In the genomic region with DNA sequence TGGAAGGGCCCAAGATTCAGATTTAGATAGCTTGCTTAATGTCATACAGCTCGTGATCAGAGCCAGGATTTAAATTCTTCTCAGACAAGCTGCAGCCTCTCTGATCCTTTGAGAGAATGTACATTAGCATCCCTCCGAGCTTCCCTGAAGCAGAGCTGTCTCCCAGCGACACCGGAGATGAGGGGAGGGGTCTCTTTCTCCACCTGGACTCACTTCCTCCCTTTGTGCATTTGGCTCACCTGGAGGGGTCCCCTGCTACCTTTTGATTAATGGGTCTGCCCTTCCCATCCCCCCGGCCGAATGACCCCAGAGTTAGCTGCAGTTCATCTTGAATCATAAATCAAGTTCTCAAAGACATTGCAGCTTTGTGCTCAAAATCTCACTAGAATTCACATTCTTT, we compare ENCODE assay signal across 16 cellular contexts.
DNase-seq lines count a peak whose midpoint lies in the region; ATAC-seq and TF ChIP-seq lines count a peak whose summit lies in the region.
"Had no signal": no experiment of that assay in that cellular context is flagged by ENCODE, and none has a peak within 500 bp of the region (broad histone marks: within the 10 kb centered on the region; RNA-seq: fewer than 3 reads in every experiment).

No MANE protein-coding gene starts in this region.

- H3K27ac Mint-ChIP-seq in GM23338, result no peak overlapping the region
- H3K27ac Mint-ChIP-seq in naive thymus-derived CD8-positive, alpha-beta T cell, result peak overlapping the region in 6 of 10 donors; percentile 3 to 82 (median 46)
- H3K27ac Mint-ChIP-seq in stimulated activated naive B cell treated with anti-CD40 and anti-IgM and Interleukin-4, amounts not matched to agents 10 μg/mL and 1 μg/mL and 100 μg/mL, for 72 hours, result peak overlapping the region; percentile 9

- H3K27ac ChIP-seq in GM23338 (ENCODE audit: low read depth) (no peak overlapping the region), hepatocyte (peak overlapping the region; percentile 33), right atrium auricular region (no peak overlapping the region)
- H3K27ac ChIP-seq: BLaER1 treated with 17β-estradiol and CSF1 and Interleukin-3, amounts not matched to agents 10 nM and 100 nM; GM23248 had no signal

- no peaks in the 10 kb centered on the region for H3F3A ChIP-seq in GM23338 (replicated peaks; ENCODE audit: low read depth)

- H3K9me3 Mint-ChIP-seq in GM23338, result no peaks in the 10 kb centered on the region
- peaks cover 0 to under 1% (median 0%) of the 10 kb centered on the region in 9 donors for H3K9me3 Mint-ChIP-seq in naive thymus-derived CD8-positive, alpha-beta T cell
- H3K9me3 Mint-ChIP-seq in stimulated activated naive B cell treated with anti-CD40 and anti-IgM and Interleukin-4, amounts not matched to agents 10 μg/mL and 1 μg/mL and 100 μg/mL, for 72 hours, result peaks cover 1 to 3% of the 10 kb centered on the region in 2 donors

- DNase-seq in GM23338 (ENCODE audit: low spot score) (peak; percentile 44), hepatocyte (ENCODE audit: low spot score) (no peak), EL (no peak), NCI-H2227 (lab: John Stamatoyannopoulos, UW; ENCODE audit: unreplicated experiment) (no peak), right atrium auricular region (ENCODE audit: low spot score) (no peak), Right ventricle myocardium superior (no peak)
- DNase-seq in naive thymus-derived CD8-positive, alpha-beta T cell, result no peak
- DNase-seq in stimulated activated naive B cell treated with anti-CD40 and anti-IgM and Interleukin-4, amounts not matched to agents 10 μg/mL and 1 μg/mL and 100 μg/mL, for 72 hours, result no peak
- DNase-seq: GF-D8, GM23248, NCI-H1105, NCI-H2081, NCI-H2171 treated with DMSO at 0.1 percent for 48 hours had no signal

- H3K4me3 ChIP-seq in GM23338, result no peak overlapping the region
- H3K4me3 ChIP-seq in hepatocyte, result no peak overlapping the region
- no peak overlapping the region for H3K4me3 ChIP-seq in right atrium auricular region
- H3K4me3 ChIP-seq: A549; BLaER1 treated with 17β-estradiol and CSF1 and Interleukin-3, amounts not matched to agents 10 nM and 100 nM; GM23248 had no signal

- H3K27me3 ChIP-seq in GM23338 (ENCODE audit: insufficient read depth) (no peaks in the 10 kb centered on the region), hepatocyte (no peaks in the 10 kb centered on the region), right atrium auricular region (no peaks in the 10 kb centered on the region)
- H3K27me3 ChIP-seq: BLaER1 treated with 17β-estradiol and CSF1 and Interleukin-3, amounts not matched to agents 10 nM and 100 nM had no signal

- POLR2A ChIA-PET in naive thymus-derived CD8-positive, alpha-beta T cell (lab: Charles Lee), result interaction anchor here (1.1 to 5.8 kb wide), 7 partner anchors 8 to 299 kb away, joined by 3 to 77 read pairs (median 3); no protein-coding TSS in a partner anchor

- H3K4me1 Mint-ChIP-seq in GM23338, result peaks cover 43% of the 10 kb centered on the region
- peaks cover 37 to 60% (median 52%) of the 10 kb centered on the region in 4 donors for H3K4me1 Mint-ChIP-seq in naive thymus-derived CD8-positive, alpha-beta T cell
- H3K4me1 Mint-ChIP-seq in stimulated activated naive B cell treated with anti-CD40 and anti-IgM and Interleukin-4, amounts not matched to agents 10 μg/mL and 1 μg/mL and 100 μg/mL, for 72 hours, result peaks cover 58 to 80% of the 10 kb centered on the region in 2 donors

- WGBS in hepatocyte (ENCODE audit: low lambda C conversion rate, missing lambda C conversion rate), result 66% methylated on average over 6 of the region's 6 CpGs

- H3K36me3 ChIP-seq in GM23338 (ENCODE audit: insufficient read depth) (no peaks in the 10 kb centered on the region), hepatocyte (replicated peaks; ENCODE audit: insufficient read depth, low read depth) (no peaks in the 10 kb centered on the region), right atrium auricular region (no peaks in the 10 kb centered on the region)
- H3K36me3 ChIP-seq: BLaER1 treated with 17β-estradiol and CSF1 and Interleukin-3, amounts not matched to agents 10 nM and 100 nM had no signal

- peaks cover 9% of the 10 kb centered on the region for H3K27me3 Mint-ChIP-seq in GM23338 (ENCODE audit: insufficient read depth, low read depth, poor library complexity)
- no peaks in the 10 kb centered on the region for H3K27me3 Mint-ChIP-seq in naive thymus-derived CD8-positive, alpha-beta T cell
- no peaks in the 10 kb centered on the region for H3K27me3 Mint-ChIP-seq in stimulated activated naive B cell treated with anti-CD40 and anti-IgM and Interleukin-4, amounts not matched to agents 10 μg/mL and 1 μg/mL and 100 μg/mL, for 72 hours

- no peaks in the 10 kb centered on the region for H3K9me3 ChIP-seq in hepatocyte (ENCODE audit: low read depth)
- no peaks in the 10 kb centered on the region for H3K9me3 ChIP-seq in right atrium auricular region
- H3K9me3 ChIP-seq: A549; BLaER1 treated with 17β-estradiol and CSF1 and Interleukin-3, amounts not matched to agents 10 nM and 100 nM had no signal

- no peaks in the 10 kb centered on the region for H3K36me3 Mint-ChIP-seq in GM23338 (ENCODE audit: low read depth)
- no peaks in the 10 kb centered on the region for H3K36me3 Mint-ChIP-seq in naive thymus-derived CD8-positive, alpha-beta T cell
- H3K36me3 Mint-ChIP-seq in stimulated activated naive B cell treated with anti-CD40 and anti-IgM and Interleukin-4, amounts not matched to agents 10 μg/mL and 1 μg/mL and 100 μg/mL, for 72 hours, result peaks cover 14 to 24% of the 10 kb centered on the region in 2 donors

- no peaks in the 10 kb centered on the region for H4K20me1 ChIP-seq in GM23338 (replicated peaks; ENCODE audit: insufficient read depth)
- H4K20me1 ChIP-seq in hepatocyte (ENCODE audit: insufficient read depth, poor library complexity, severe bottlenecking), result no peaks in the 10 kb centered on the region
- H4K20me1 ChIP-seq: BLaER1 treated with 17β-estradiol and CSF1 and Interleukin-3, amounts not matched to agents 10 nM and 100 nM had no signal

- H2AFZ ChIP-seq in GM23338 (no peak overlapping the region), hepatocyte (no peak overlapping the region)
- H2AFZ ChIP-seq: GM23248 had no signal

- H3K4me2 ChIP-seq in GM23338 (peak overlapping the region; percentile 19; the same call in 1 of the 2 replicates), hepatocyte (no peak overlapping the region)
- H3K4me2 ChIP-seq: A549 had no signal

- H3K4me3 Mint-ChIP-seq in GM23338, result no peak overlapping the region; the same call in 2 of the 3 replicates
- no peak overlapping the region for H3K4me3 Mint-ChIP-seq in naive thymus-derived CD8-positive, alpha-beta T cell
- no peak overlapping the region for H3K4me3 Mint-ChIP-seq in stimulated activated naive B cell treated with anti-CD40 and anti-IgM and Interleukin-4, amounts not matched to agents 10 μg/mL and 1 μg/mL and 100 μg/mL, for 72 hours

- H3K79me2 ChIP-seq in GM23338 (replicated peaks; ENCODE audit: insufficient read depth) (no peaks in the 10 kb centered on the region), hepatocyte (no peaks in the 10 kb centered on the region)

- peaks cover 6% of the 10 kb centered on the region; the same call in 1 of the 2 replicates for H3K9me2 ChIP-seq in GM23338 (ENCODE audit: insufficient read depth)
- no peaks in the 10 kb centered on the region for H3K9me2 ChIP-seq in hepatocyte (replicated peaks; ENCODE audit: insufficient read depth)

- intact Hi-C loops in Right ventricle myocardium superior (cut with DNase I), result no loop called here

- ATAC-seq in GM23338 (peak; percentile 74), Right ventricle myocardium superior (ENCODE audit: poor library complexity) (no peak)
- ATAC-seq in naive thymus-derived CD8-positive, alpha-beta T cell, result no peak
- no peak for ATAC-seq in stimulated activated naive B cell treated with anti-CD40 and anti-IgM and Interleukin-4, amounts not matched to agents 10 μg/mL and 1 μg/mL and 100 μg/mL, for 72 hours (replicated peaks)
- ATAC-seq: A549, Panc1 had no signal

- peaks cover 34% of the 10 kb centered on the region for H3K4me1 ChIP-seq in GM23338 (ENCODE audit: insufficient read depth)
- no peaks in the 10 kb centered on the region for H3K4me1 ChIP-seq in hepatocyte (ENCODE audit: insufficient read depth)
- H3K4me1 ChIP-seq in right atrium auricular region, result peaks cover 0 to 4% of the 10 kb centered on the region in 2 donors

- TF ChIP-seq CTCF in GM23338 (conservative IDR thresholded peaks at IDR 0.05; ENCODE audit: low read depth in 2 of 2) (no peak), hepatocyte (IDR thresholded peaks at IDR 0.05; ENCODE audit: poor library complexity) (no peak), right atrium auricular region (IDR thresholded peaks at IDR 0.05) (no peak)

TF ChIP-seq in GM23338, 12 proteins besides CTCF, POLR2A, EP300 and RAD21 (continues in another document):
- no peak for TF ChIP-seq EZH2 (IDR thresholded peaks at IDR 0.05; ENCODE audit: low read depth, unreplicated experiment)
- no peak for TF ChIP-seq STAT1 (IDR thresholded peaks at IDR 0.05; ENCODE audit: unreplicated experiment)
- TF ChIP-seq POLR2AphosphoS5 (IDR thresholded peaks at IDR 0.05; ENCODE audit: low read depth), result no peak
